8 cellular contexts compared by ENCODE assay signal in the genomic region with DNA sequence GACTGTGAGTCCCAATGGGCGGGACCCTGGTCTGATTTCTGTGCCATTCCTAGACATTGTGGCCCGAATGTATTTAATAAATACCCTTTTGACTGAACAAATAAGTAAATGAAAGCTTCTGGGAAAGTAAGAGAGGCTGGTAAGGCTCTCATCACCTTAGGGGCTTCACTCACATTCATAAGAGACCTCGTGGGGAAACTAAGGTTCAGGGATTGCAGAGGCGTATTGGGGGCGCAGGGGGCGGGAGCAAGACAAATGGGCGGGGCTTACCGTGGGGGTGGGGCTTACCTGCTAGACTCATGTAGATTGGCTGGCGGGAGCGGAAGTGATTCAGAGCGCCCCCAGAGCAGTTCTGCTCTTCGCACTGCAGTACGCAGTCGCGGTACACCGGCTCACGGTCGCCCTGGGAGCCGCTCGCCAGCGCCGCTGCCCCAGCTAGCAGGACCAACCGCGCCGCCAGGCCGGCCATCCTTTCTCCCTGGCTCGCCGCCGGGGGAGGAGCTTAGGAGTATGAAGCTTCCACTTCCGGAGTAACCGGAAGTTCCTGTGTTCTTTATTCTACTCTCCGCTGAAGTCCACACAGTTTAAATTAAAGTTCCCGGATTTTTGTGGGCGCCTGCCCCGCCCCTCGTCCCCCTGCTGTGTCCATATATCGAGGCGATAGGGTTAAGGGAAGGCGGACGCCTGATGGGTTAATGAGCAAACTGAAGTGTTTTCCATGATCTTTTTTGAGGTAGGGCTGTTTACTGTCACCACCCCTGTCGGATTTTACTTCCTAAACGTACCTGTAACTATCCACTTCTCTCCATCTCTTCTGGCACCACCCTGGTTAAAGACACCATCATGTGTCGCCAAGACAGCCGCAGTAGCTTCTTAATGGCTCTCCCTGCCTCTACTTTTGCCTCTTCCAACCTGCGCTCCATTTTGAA. TPM values are rescaled to one million over a fixed set of nuclear protein-coding genes. Genes with fewer than 3 reads are reported as not detected.
DNase-seq lines count a peak whose midpoint lies in the region; ATAC-seq and TF ChIP-seq lines count a peak whose summit lies in the region.

Gene PGAP3, minus strand, starts transcription at position 512 of the 929 bp plus-strand sequence. Its CDS starts 43 bp downstream, at position 469.

- intact Hi-C loops in CD14-positive monocyte (cut with micrococcal nuclease), result loop anchor here in 1 of 2 donors (5.0 kb wide), 2 partner anchors 39 to 51 kb away; partner anchors contain the start of gene STARD3

- peak within 1 kb of the TSS; percentile 64 to 93 for H3K9ac ChIP-seq in liver (ENCODE audit: low read depth in 1 of 2, low read length in 2 of 2)

- H3K4me1 Mint-ChIP-seq in CD14-positive monocyte, result peaks cover 17% of the 10 kb centered on the region

- peak within 1 kb of the TSS; percentile 94 to 97 for H3K4me3 Mint-ChIP-seq in CD14-positive monocyte

- ATAC-seq in GM19351 (IDR thresholded peaks at IDR 0.05; ENCODE audit: unreplicated experiment), result peak; percentile 92
- peak; percentile 79 for ATAC-seq in HG03520 (IDR thresholded peaks at IDR 0.05; ENCODE audit: unreplicated experiment)

- H3K27me3 ChIP-seq in liver (ENCODE audit: control insufficient read depth in 4 of 4, insufficient read depth in 4 of 4, low read length in 3 of 4), result no peaks in the 10 kb centered on the region

- peak within 1 kb of the TSS; percentile 88 to 96 (median 94) for H3K27ac Mint-ChIP-seq in CD14-positive monocyte

- WGBS in liver, result 2% methylated on average over 45 of the region's 45 CpGs

- H3K9me3 Mint-ChIP-seq in CD14-positive monocyte, result peaks cover 0 to 17% (median 6%) of the 10 kb centered on the region in 7 donors

- H3K36me3 ChIP-seq in liver (ENCODE audit: control insufficient read depth in 4 of 4, insufficient read depth in 3 of 4, low read depth in 1 of 4, low read length in 3 of 4), result peaks cover 0 to 14% (median 5%) of the 10 kb centered on the region in 4 donors

- H3K4me1 ChIP-seq in liver (ENCODE audit: control insufficient read depth in 4 of 4, insufficient read depth in 4 of 4, low read length in 3 of 4), result peaks cover 3 to 25% (median 19%) of the 10 kb centered on the region in 4 donors

- peaks cover 2 to 8% (median 8%) of the 10 kb centered on the region in 3 donors for H3K27me3 Mint-ChIP-seq in CD14-positive monocyte (ENCODE audit: low read depth in 3 of 3)

- H3K9me3 ChIP-seq in liver (ENCODE audit: control insufficient read depth in 4 of 4, low read length in 3 of 4), result no peaks in the 10 kb centered on the region

- DNase-seq in CD14-positive monocyte (ENCODE audit: low spot score), result peak; percentile 72
- peak; percentile 79 for DNase-seq in NCI-H526 treated with DMSO at 0.1 percent for 48 hours (lab: John Stamatoyannopoulos, UW)
- peak; percentile 66 to 73 for DNase-seq in activated CD4-positive, alpha-beta T cell treated with anti-CD3 and anti-CD28 coated beads, Interleukin-2, amount 50 U/mL, for 24 hours (ENCODE audit: low read depth in 1 of 2, low spot score in 1 of 2)
- DNase-seq in dermis blood vessel endothelial cell, result peak; percentile 88
- peak; percentile 83 for DNase-seq in stimulated activated CD4-positive, alpha-beta T cell treated with anti-CD3 and anti-CD28 coated beads, Interleukin-4, amount 100 ng/mL, for 1 hour

- TF ChIP-seq CTCF in CD14-positive monocyte (IDR thresholded peaks at IDR 0.05) (no peak), liver (IDR thresholded peaks at IDR 0.05; ENCODE audit: low read depth, low read length, missing input control) (no peak)

- peak; percentile 17 to 35 for TF ChIP-seq RAD21 in liver (IDR thresholded peaks at IDR 0.05)

- H3K4me3 ChIP-seq in liver (ENCODE audit: low read depth in 1 of 3, low read length in 3 of 3), result peak within 1 kb of the TSS; percentile 77 to 99 (median 81)

- peaks cover 19 to 21% of the 10 kb centered on the region in 2 donors for H3K36me3 Mint-ChIP-seq in CD14-positive monocyte

- peak within 1 kb of the TSS; percentile 98 for H3K27ac ChIP-seq in liver (ENCODE audit: low read depth in 1 of 2, low read length in 2 of 2)

TF ChIP-seq in liver, 16 proteins besides CTCF, POLR2A, EP300 and RAD21:
- TF ChIP-seq FOXA1 (IDR thresholded peaks at IDR 0.05), result no peak
- TF ChIP-seq RXRA (IDR thresholded peaks at IDR 0.05), result no peak
- TF ChIP-seq REST (IDR thresholded peaks at IDR 0.05), result peak; percentile 33
- TF ChIP-seq JUND (IDR thresholded peaks at IDR 0.05), result no peak
- TF ChIP-seq TAF1 (conservative IDR thresholded peaks at IDR 0.05), result peak; percentile 54
- peak; percentile 3 to 7 for TF ChIP-seq HNF4A (conservative IDR thresholded peaks at IDR 0.05)
- peak; percentile 66 for TF ChIP-seq YY1 (IDR thresholded peaks at IDR 0.05)
- no peak for TF ChIP-seq HNF4G (IDR thresholded peaks at IDR 0.05)
- TF ChIP-seq FOXA2 (IDR thresholded peaks at IDR 0.05), result no peak
- peak; percentile 31 for TF ChIP-seq SP1 (IDR thresholded peaks at IDR 0.05)
- peak; percentile 92 to 95 for TF ChIP-seq GABPA (IDR thresholded peaks at IDR 0.05 in 1 of 2, conservative IDR thresholded peaks at IDR 0.05 in 1 of 2)

RNA-seq across cellular contexts. Expression of gene PGAP3, which starts in this region (rescaled TPM):
- 1 to 10 TPM; 8.3 to 9.2 TPM for polyA plus RNA-seq in CD14-positive monocyte
- 4.0 and 5.4 TPM in 2 replicates for total RNA-seq in dermis blood vessel endothelial cell
- 10 to 100 TPM in 1 of 2 donors, 1 to 10 TPM in 1; 7.9 to 19.5 TPM for total RNA-seq in liver
- polyA plus RNA-seq in liver, result 10 to 100 TPM; 13.3 to 14.6 TPM

Comparison
In these comparisons a context has a peak if more than half of its experiments do, and no peak if none do; other contexts are left out.
1. Peak in every context shown above with its lines: DNase-seq, ATAC-seq, H3K4me3 ChIP-seq and H3K27ac ChIP-seq.